Comparison of ENCODE assay signal across 20 cellular contexts in genomic region chr1:206568256-206568655, GRCh38. TPM values are rescaled to one million over a fixed set of nuclear protein-coding genes. Genes with fewer than 3 reads are reported as not detected.
DNase-seq lines count a peak whose midpoint lies in the region; ATAC-seq, FAIRE-seq and TF ChIP-seq lines count a peak whose summit lies in the region.
"Had no signal": no experiment of that assay in that cellular context is flagged by ENCODE, and none has a peak within 500 bp of the region (broad histone marks: within the 10 kb centered on the region; RNA-seq: fewer than 3 reads in every experiment).

No MANE protein-coding gene starts in this region.

- no peaks in the 10 kb centered on the region for H3K9me3 ChIP-seq in GM12878 (replicated peaks; ENCODE audit: control insufficient read depth, insufficient read depth, low read length)
- H3K9me3 ChIP-seq: adrenal gland had no signal

- no peak for FAIRE-seq in GM12878 (lab: Jason Lieb, UNC)
- FAIRE-seq: A204.1, colon had no signal

- H3K36me3 ChIP-seq in GM12878 (ENCODE audit: control insufficient read depth in 2 of 2, insufficient read depth in 2 of 2, low read length in 1 of 2): peaks cover 13 to 70% of the 10 kb centered on the region in 2 experiments
- H3K36me3 ChIP-seq: adrenal gland, SJSA1 had no signal

- no peak for TF ChIP-seq EP300 in GM12878 (IDR thresholded peaks at IDR 0.05; ENCODE audit: borderline replicate concordance in 1 of 2, control insufficient read depth in 1 of 2, low read depth in 2 of 2, low read length in 2 of 2)

- H3K4me2 ChIP-seq in GM12878 (ENCODE audit: control insufficient read depth, insufficient read depth): peak overlapping the region; percentile 43

- no peak for TF ChIP-seq POLR2A in GM12878 (IDR thresholded peaks at IDR 0.05; ENCODE audit: low read depth, low read length)

- TF ChIP-seq CTCF in GM12878 (IDR thresholded peaks at IDR 0.05 in 2 of 3, conservative IDR thresholded peaks at IDR 0.05 in 1 of 3; ENCODE audit: control insufficient read depth in 2 of 3, extremely low read depth in 1 of 3, insufficient read depth in 1 of 3, low read depth in 3 of 3, low read length in 3 of 3): no peak

- CTCF ChIA-PET in GM12878 (lab: Yijun Ruan, JAX): interaction anchor here (0.8 to 18.4 kb wide), 5 partner anchors 9 to 23 kb away, joined by 4 to 330 read pairs (median 7); no protein-coding TSS in a partner anchor

- no peaks in the 10 kb centered on the region for H3K27me3 ChIP-seq in GM12878 (replicated peaks in 1 of 2; ENCODE audit: control insufficient read depth in 2 of 2, insufficient read depth in 2 of 2, low read length in 1 of 2)
- H3K27me3 ChIP-seq: adrenal gland, SJSA1 had no signal

- H4K20me1 ChIP-seq in GM12878 (ENCODE audit: control insufficient read depth, insufficient read depth): peaks cover 12% of the 10 kb centered on the region

- WGBS in GM12878 (ENCODE audit: insufficient coverage, insufficient replicate concordance, low lambda C conversion rate, missing lambda C conversion rate): 94% methylated on average over 8 of the region's 10 CpGs

- H3K4me3 ChIP-seq in GM12878: no peak overlapping the region
- H3K4me3 ChIP-seq: adrenal gland, SJSA1 had no signal

- BruUV-seq in GM12878 (replicated peaks; lab: Mats Ljungman, UMichigan): no TSS peak

- no peak for DNase-seq in activated CD4-positive, CD25-positive, alpha-beta regulatory T cell treated with anti-CD3 and anti-CD28 coated beads, Interleukin-2, amount 50 U/mL, for 72 hours
- peak; percentile 79 for DNase-seq in RPMI8226
- DNase-seq in GM12878 (ENCODE audit: low read depth, low spot score): no peak
- DNase-seq in stimulated activated CD8-positive, alpha-beta memory T cell treated with anti-CD3 and anti-CD28 coated beads, Interleukin-12 subunit alpha, Interleukin-12 subunit beta, amount 100 ng/mL, for 4 hours (ENCODE audit: low read depth): peak; percentile 39
- no peak for DNase-seq in HCEC 1CT
- DNase-seq: adrenal gland; Calu3; hypothalamus; Kasumi-1; NCI-H2029 treated with DMSO at 0.1 percent for 48 hours; NK-92 treated with Interleukin-12 subunit alpha and Interleukin-12 subunit beta, amount 100 ng/mL, for 24 hours; occipital lobe; stimulated activated CD4-positive, alpha-beta T cell treated with anti-CD3 and anti-CD28 coated beads, Interleukin-12 subunit alpha, Interleukin-12 subunit beta, amount 100 ng/mL, for 4 hours had no signal

- H3K9ac ChIP-seq in GM12878 (ENCODE audit: control insufficient read depth, insufficient read depth, low read length): no peak overlapping the region

- RAD21 ChIA-PET in GM12878 (lab: Charles Lee; ENCODE audit: unreplicated experiment): interaction anchor here (0.9 kb wide), 1 partner anchor 23 kb away, joined by 3 read pairs; no protein-coding TSS in a partner anchor

- no peak for TF ChIP-seq RAD21 in GM12878 (IDR thresholded peaks at IDR 0.05; ENCODE audit: insufficient read depth, low read depth, low read length)

- in situ Hi-C loops in GM12878 (cut with MboI): no loop called here

- SMC1A ChIA-PET in GM12878 (lab: Charles Lee; ENCODE audit: uncharacterized antibody, unreplicated experiment): interaction anchor here (1.0 to 21.1 kb wide), 3 partner anchors 14 to 23 kb away, joined by 3 to 476 read pairs (median 3); no protein-coding TSS in a partner anchor

- H3K79me2 ChIP-seq in GM12878 (ENCODE audit: control insufficient read depth, insufficient read depth, low read length): peaks cover 98% of the 10 kb centered on the region

- intact Hi-C loops in GM12878 (cut with micrococcal nuclease; ENCODE audit: unreplicated experiment): no loop called here

- no peak overlapping the region for H2AFZ ChIP-seq in GM12878 (ENCODE audit: control insufficient read depth, low read depth, low read length)

- H3K27ac ChIP-seq in GM12878 (ENCODE audit: control insufficient read depth, insufficient read depth): no peak overlapping the region
- H3K27ac ChIP-seq: adrenal gland, SJSA1 had no signal

- peak; percentile 68 to 70 for ATAC-seq in activated CD4-positive, CD25-positive, alpha-beta regulatory T cell treated with anti-CD3 and anti-CD28 coated beads, Interleukin-2, amount 50 U/mL, for 24 hours
- no peak for ATAC-seq in GM12878
- no peak for ATAC-seq in GM19463 (IDR thresholded peaks at IDR 0.05; ENCODE audit: unreplicated experiment)
- no peak for ATAC-seq in GM18870 (IDR thresholded peaks at IDR 0.05; ENCODE audit: unreplicated experiment)
- ATAC-seq: WTC11 had no signal

- POLR2A ChIA-PET in GM12878 (lab: Charles Lee): interaction anchor here (1.2 to 2.1 kb wide), 3 partner anchors 9 to 12 kb away, joined by 4 to 11 read pairs (median 4); no protein-coding TSS in a partner anchor

- H3K4me1 ChIP-seq in GM12878 (ENCODE audit: control insufficient read depth, insufficient read depth, low read length): peaks cover 43% of the 10 kb centered on the region
- H3K4me1 ChIP-seq: SJSA1 had no signal

TF ChIP-seq in GM12878, 131 proteins besides CTCF, POLR2A, EP300 and RAD21:
- TF ChIP-seq TCF12 (IDR thresholded peaks at IDR 0.05; ENCODE audit: low read depth, low read length) (no peak), TAF1 (IDR thresholded peaks at IDR 0.05; ENCODE audit: borderline replicate concordance, low read depth, low read length) (no peak), ZNF24 (IDR thresholded peaks at IDR 0.05) (no peak)

RNA-seq across cellular contexts. Expression of gene EIF2D, which starts 44.0 kb away (rescaled TPM):
- 115 and 132 TPM in 2 replicates for total RNA-seq in GM12878 (2013; cell fraction: nucleolus; rRNA removed)
- total RNA-seq in GM12878 (2014; rRNA removed) (88.8 and 91.6 TPM in 2 replicates), GM12878 (2014; rRNA removed; fragmentation: Illumina TruSeq; extraction: Trizol) (80.4 and 83.4 TPM in 2 replicates), GM12878 (2021) (74.0 and 76.6 TPM in 2 replicates)
- polyA plus RNA-seq in GM12878 (2011; ENCODE audit: low read depth): 49.2 TPM
- polyA plus RNA-seq in GM12878 (2011; rRNA removed) (133 and 153 TPM in 2 replicates), GM12878 (2014; fragmentation: Illumina TruSeq; extraction: Trizol) (108 and 109 TPM in 2 replicates), GM12878 (2014; fragmentation: Nextera tagmentation; extraction: Ambion mirVana) (10 to 100 TPM; 65.4 to 77.5 TPM), GM12878 (2014; rRNA removed) (98.5 and 104 TPM in 2 replicates), GM12878 (2016; fragmentation: Nextera tagmentation; extraction: Ambion mirVana) (10 to 100 TPM; 65.2 to 74.8 TPM)
- 121 and 127 TPM in 2 replicates for polyA plus RNA-seq in GM12878 (2011; cell fraction: cytosol; rRNA removed)
- polyA plus RNA-seq in GM12878 (2011; cell fraction: nucleus; rRNA removed): 149 and 172 TPM in 2 replicates
- polyA plus RNA-seq in GM12878 (2012): 66.5 and 74.5 TPM in 2 replicates
- polyA minus RNA-seq in GM12878 (2011; rRNA and poly(A)+ RNA removed): 93.0 and 112 TPM in 2 replicates
- polyA minus RNA-seq in GM12878 (2011; cell fraction: cytosol; rRNA and poly(A)+ RNA removed): 26.6 and 32.7 TPM in 2 replicates
- polyA minus RNA-seq in GM12878 (2011; cell fraction: nucleus; rRNA and poly(A)+ RNA removed): 34.8 and 42.0 TPM in 2 replicates

Comparison
In these comparisons a context has a peak if more than half of its experiments do, and no peak if none do; other contexts are left out.
1. ATAC-seq: peak in activated CD4-positive, CD25-positive, alpha-beta regulatory T cell treated with anti-CD3 and anti-CD28 coated beads, Interleukin-2, amount 50 U/mL, for 24 hours (2 of 2); none in GM12878 (single experiment), GM19463 (single experiment) and GM18870 (single experiment).
2. DNase-seq: peak in RPMI8226 (single experiment) and stimulated activated CD8-positive, alpha-beta memory T cell treated with anti-CD3 and anti-CD28 coated beads, Interleukin-12 subunit alpha, Interleukin-12 subunit beta, amount 100 ng/mL, for 4 hours (single experiment); none in activated CD4-positive, CD25-positive, alpha-beta regulatory T cell treated with anti-CD3 and anti-CD28 coated beads, Interleukin-2, amount 50 U/mL, for 72 hours (single experiment), GM12878 (single experiment) and HCEC 1CT (single experiment).